Comparison of ENCODE assay signal across 9 cellular contexts in genomic region chr6:106509420-106510089, GRCh38.
DNase-seq lines count a peak whose midpoint lies in the region; ATAC-seq and TF ChIP-seq lines count a peak whose summit lies in the region.
"Had no signal": no experiment of that assay in that cellular context is flagged by ENCODE, and none has a peak within 500 bp of the region (broad histone marks: within the 10 kb centered on the region; RNA-seq: fewer than 3 reads in every experiment).

No MANE protein-coding gene starts in this region.

- no peaks in the 10 kb centered on the region for H3K36me3 ChIP-seq in mesodermal cell (ENCODE audit: control insufficient read depth, insufficient read depth, low read length)

- no peak for ATAC-seq in esophagus mucosa
- ATAC-seq in HG03280 (IDR thresholded peaks at IDR 0.05; ENCODE audit: unreplicated experiment), result no peak
- no peak for ATAC-seq in GM18520 (IDR thresholded peaks at IDR 0.05; ENCODE audit: unreplicated experiment)

- no peaks in the 10 kb centered on the region for H3K27me3 ChIP-seq in HL-60 (ENCODE audit: insufficient read depth, poor library complexity, severe bottlenecking)

- no peak for TF ChIP-seq CTCF in HL-60 (IDR thresholded peaks at IDR 0.05; ENCODE audit: insufficient read depth, low read length)
- TF ChIP-seq CTCF in astrocyte of the spinal cord (IDR thresholded peaks at IDR 0.05; ENCODE audit: low read depth, low read length), result peak; percentile 39

- H3K27ac ChIP-seq in HL-60 (replicated peaks) (peak overlapping the region; percentile 93), mesodermal cell (ENCODE audit: low read depth, low read length, severe bottlenecking) (no peak overlapping the region)

- DNase-seq in AML-193 (lab: John Stamatoyannopoulos, UW) (peak; percentile 72 to 81), HL-60 (ENCODE audit: low read depth in 1 of 2, low spot score in 1 of 2) (no peak), astrocyte of the spinal cord (ENCODE audit: low read depth, low spot score) (peak; percentile 55), DMS153 (lab: John Stamatoyannopoulos, UW) (no peak)
- DNase-seq: SW 1271 had no signal

- peak overlapping the region; percentile 58 for H3K4me3 ChIP-seq in HL-60 (replicated peaks; ENCODE audit: insufficient read depth, low read length)
- H3K4me3 ChIP-seq in astrocyte of the spinal cord (ENCODE audit: low read depth, low read length), result peak overlapping the region; percentile 51
- peak overlapping the region; percentile 33 for H3K4me3 ChIP-seq in mesodermal cell (ENCODE audit: extremely low read depth, insufficient read depth, low read length, poor library complexity, severe bottlenecking)

- WGBS in mesodermal cell (ENCODE audit: insufficient coverage in 2 of 2), 2 experiments, result 5 to 6% methylated on average over 22 to 23 of the region's 25 CpGs

- H3K4me1 ChIP-seq in mesodermal cell (ENCODE audit: control insufficient read depth, insufficient read depth, low read length, poor library complexity, severe bottlenecking), result peaks cover 5% of the 10 kb centered on the region

- in situ Hi-C loops in astrocyte of the spinal cord (cut with HindIII; ENCODE audit: low sequenced_read_pairs), result no loop called here

- H3K9me3 ChIP-seq in mesodermal cell (ENCODE audit: control insufficient read depth, low read length), result no peaks in the 10 kb centered on the region

Comparison
In these comparisons a context has a peak if more than half of its experiments do, and no peak if none do; other contexts are left out.
1. DNase-seq: peak in AML-193 (2 of 2) and astrocyte of the spinal cord (single experiment); none in HL-60 (0 of 2) and DMS153 (single experiment).
2. Peak in every context shown above with its lines, with median percentiles within 50 percentile points of each other: H3K4me3 ChIP-seq.